In genomic region chr18:11162889-11163288, GRCh38 we compare ENCODE assay signal across 1 cellular context.
TF ChIP-seq lines count a peak whose summit lies in the region.

No MANE protein-coding gene starts in this region.

TF ChIP-seq in GM23338, 12 proteins besides CTCF, POLR2A, EP300 and RAD21 (continued from another document):
- TF ChIP-seq POLR2AphosphoS5 (IDR thresholded peaks at IDR 0.05; ENCODE audit: low read depth) (no peak), ZNF462 (CRISPR knock-in tag; IDR thresholded peaks at IDR 0.05) (peak; percentile 55; the same call in 1 of the 2 replicates), EZH2 (IDR thresholded peaks at IDR 0.05; ENCODE audit: low read depth, unreplicated experiment) (no peak)
